Comparison of ENCODE assay signal across 9 cellular contexts in the genomic region with DNA sequence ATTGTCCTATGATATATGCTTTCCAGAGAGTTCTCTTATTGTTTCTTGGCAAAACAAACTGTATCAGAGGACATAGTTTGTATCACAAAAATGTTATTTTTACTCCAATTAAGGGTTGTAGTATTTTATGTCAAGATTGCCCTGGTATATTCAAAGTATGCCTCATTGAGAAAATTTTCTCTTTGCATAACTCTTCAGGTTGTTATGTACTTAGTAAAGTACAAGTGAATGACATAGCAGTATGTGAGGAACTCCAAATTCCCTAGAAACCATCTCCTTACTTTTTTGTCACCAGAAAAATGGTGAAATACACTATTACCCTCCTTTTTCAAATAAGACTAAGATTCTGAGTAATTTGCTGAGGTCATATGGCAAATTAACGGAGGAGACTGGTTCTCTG.
"Had no signal": no experiment of that assay in that cellular context is flagged by ENCODE, and none has a peak within 500 bp of the region (broad histone marks: within the 10 kb centered on the region; RNA-seq: fewer than 3 reads in every experiment).

No MANE protein-coding gene starts in this region.

- H3K27ac ChIP-seq: GM23248 had no signal

- H3K27ac Mint-ChIP-seq: GM23338, H9, HFFc6 had no signal

- H3K4me3 ChIP-seq: GM23248, GM23338, HAP-1 had no signal

- H3K9me3 Mint-ChIP-seq: GM23338, H9, HFFc6 had no signal

- DNase-seq: GM23248, GOT3, H7, H9, HCEC 1CT, HFFc6 had no signal

- ATAC-seq: GM23338, HCT116 had no signal

- H3K9me3 ChIP-seq: HAP-1 had no signal

- H3K36me3 ChIP-seq: HAP-1 had no signal
